8 cellular contexts compared by ENCODE assay signal in genomic region chr15:43510230-43511011, GRCh38. TPM values are rescaled to one million over a fixed set of nuclear protein-coding genes. Genes with fewer than 3 reads are reported as not detected.
DNase-seq lines count a peak whose midpoint lies in the region; ATAC-seq, FAIRE-seq and TF ChIP-seq lines count a peak whose summit lies in the region.

No MANE protein-coding gene starts in this region.

- H3K27me3 Mint-ChIP-seq in Calu3 (ENCODE audit: unreplicated experiment): peaks cover 20% of the 10 kb centered on the region

- peak overlapping the region; percentile 97 for H3K27ac ChIP-seq in mesodermal cell (ENCODE audit: low read depth, low read length, severe bottlenecking)

- WGBS in mesodermal cell (ENCODE audit: insufficient coverage in 2 of 2), 2 experiments: 0 to 1% methylated on average over 22 to 25 of the region's 41 CpGs

- peak overlapping the region; percentile 92 for H3K4me3 Mint-ChIP-seq in Calu3 (ENCODE audit: low read depth, unreplicated experiment)

- peaks cover 10% of the 10 kb centered on the region for H3K4me1 Mint-ChIP-seq in Calu3 (ENCODE audit: low read depth, unreplicated experiment)

- H3K27ac Mint-ChIP-seq in Calu3 (ENCODE audit: unreplicated experiment): peak overlapping the region; percentile 53

- intact Hi-C loops in Calu3 (cut with micrococcal nuclease; ENCODE audit: unreplicated experiment): no loop called here

- H3K9me3 Mint-ChIP-seq in Calu3 (ENCODE audit: low read depth, unreplicated experiment): no peaks in the 10 kb centered on the region

- no peaks in the 10 kb centered on the region for H3K36me3 ChIP-seq in mesodermal cell (ENCODE audit: control insufficient read depth, insufficient read depth, low read length)

- peak; percentile 93 for DNase-seq in Calu3
- DNase-seq in HUDEP-2 (lab: John Stamatoyannopoulos, UW; ENCODE audit: unreplicated experiment in 76 of 76): peak in 75 of 76 experiments; percentile 81 to 99 (median 98)
- DNase-seq in NOMO-1 treated with dmso at 0.1 percent for 144 hours (lab: John Stamatoyannopoulos, UW; ENCODE audit: unreplicated experiment): peak; percentile 97
- DNase-seq in activated CD8-positive, alpha-beta memory T cell treated with anti-CD3 and anti-CD28 coated beads, Interleukin-2, amount 50 U/mL, for 1 hour (ENCODE audit: extremely low read depth): peak; percentile 92
- DNase-seq in stimulated activated CD8-positive, alpha-beta memory T cell treated with anti-CD3 and anti-CD28 coated beads, Interleukin-15, amount 100 ng/mL, for 24 hours (ENCODE audit: low read depth): peak; percentile 85

- H3K36me3 Mint-ChIP-seq in Calu3 (ENCODE audit: insufficient read depth, unreplicated experiment): peaks cover 16% of the 10 kb centered on the region

- H3K4me3 ChIP-seq in mesodermal cell (ENCODE audit: extremely low read depth, insufficient read depth, low read length, poor library complexity, severe bottlenecking): peak overlapping the region; percentile 54

- peak; percentile 96 for ATAC-seq in GM21390 (IDR thresholded peaks at IDR 0.05; ENCODE audit: unreplicated experiment)

- no TSS peak for BruUV-seq in Calu3 (replicated peaks; lab: Mats Ljungman, UMichigan)

- CTCF ChIA-PET in Calu3 (lab: Charles Lee): interaction anchor here (0.7 to 0.8 kb wide), 2 partner anchors 21 to 70 kb away, joined by 3 to 4 read pairs; no protein-coding TSS in a partner anchor

- TF ChIP-seq CTCF in Calu3 (IDR thresholded peaks at IDR 0.05; ENCODE audit: unreplicated experiment): no peak

- no peaks in the 10 kb centered on the region for H3K9me3 ChIP-seq in mesodermal cell (ENCODE audit: control insufficient read depth, low read length)

- peak; percentile 85 for FAIRE-seq in endometrium (lab: Jason Lieb, UNC)

- peaks cover 3% of the 10 kb centered on the region for H3K4me1 ChIP-seq in mesodermal cell (ENCODE audit: control insufficient read depth, insufficient read depth, low read length, poor library complexity, severe bottlenecking)

RNA-seq across cellular contexts. Expression of gene MAP1A, which starts 7.0 kb away (rescaled TPM):
- total RNA-seq in Calu3 (2022): 0.05 and 0.27 TPM in 2 replicates
- 12.5 TPM for polyA plus RNA-seq in mesodermal cell (2013, experiment 1 of 2)
- polyA plus RNA-seq in mesodermal cell (2013, experiment 2 of 2): 11.6 TPM

RNA-seq across cellular contexts. Expression of gene TP53BP1, which starts 17.5 kb away (rescaled TPM):
- total RNA-seq in Calu3 (2022): 36.2 and 39.9 TPM in 2 replicates
- polyA plus RNA-seq in mesodermal cell (2013, experiment 1 of 2): 55.7 TPM
- polyA plus RNA-seq in mesodermal cell (2013, experiment 2 of 2): 48.7 TPM

Comparison
In these comparisons a context has a peak if more than half of its experiments do, and no peak if none do; other contexts are left out.
1. Peak in every context shown above with its lines: DNase-seq, ATAC-seq, H3K4me3 ChIP-seq and H3K27ac ChIP-seq.